1 cellular context compared by ENCODE assay signal in genomic region chr22:36467946-36468345, GRCh38.
A peak's percentile ranks its signal among the peaks of the same experiment; 100 is the strongest.
TF ChIP-seq lines count a peak whose summit lies in the region.

No MANE protein-coding gene starts in this region.

TF ChIP-seq in SK-N-SH, 30 proteins besides CTCF, POLR2A, EP300 and RAD21 (continued from another document):
- TF ChIP-seq FOSL2 (IDR thresholded peaks at IDR 0.05; ENCODE audit: borderline replicate concordance, low read depth) (peak; percentile 99), FOXM1 (IDR thresholded peaks at IDR 0.05; ENCODE audit: low read depth) (peak; percentile 85), JUND (IDR thresholded peaks at IDR 0.05) (peak; percentile 99), RFX5 (IDR thresholded peaks at IDR 0.05; ENCODE audit: low read length) (no peak), NRF1 (IDR thresholded peaks at IDR 0.05; ENCODE audit: low read depth, low read length) (no peak), POLR2AphosphoS5 (IDR thresholded peaks at IDR 0.05; ENCODE audit: low read depth, low read length) (peak; percentile 88), EZH2phosphoT487 (IDR thresholded peaks at IDR 0.05; ENCODE audit: borderline replicate concordance, low read depth) (no peak), TCF12 (IDR thresholded peaks at IDR 0.05) (peak; percentile 99), GABPA (IDR thresholded peaks at IDR 0.05; ENCODE audit: low read depth) (peak; percentile 29; the same call in 1 of the 2 replicates), PBX3 (IDR thresholded peaks at IDR 0.05) (peak; percentile 94), IRF3 (IDR thresholded peaks at IDR 0.05; ENCODE audit: low read depth, low read length) (no peak), YY1 (IDR thresholded peaks at IDR 0.05; ENCODE audit: low read depth) (peak; percentile 59; the same call in 1 of the 2 replicates), USF1 (IDR thresholded peaks at IDR 0.05; ENCODE audit: borderline replicate concordance, low read depth) (peak; percentile 51), RCOR1 (IDR thresholded peaks at IDR 0.05; ENCODE audit: low read length) (0 out of 2 replicates have a peak, but pooled peaks have one; percentile 27), NFIC (IDR thresholded peaks at IDR 0.05; ENCODE audit: borderline replicate concordance) (peak; percentile 95), TEAD4 (IDR thresholded peaks at IDR 0.05; ENCODE audit: borderline replicate concordance, insufficient read depth) (peak; percentile 96), MAX (IDR thresholded peaks at IDR 0.05; ENCODE audit: low read depth) (peak; percentile 87), FOXJ3 (CRISPR knock-in tag; IDR thresholded peaks at IDR 0.05) (no peak), MEF2A (IDR thresholded peaks at IDR 0.05; ENCODE audit: borderline replicate concordance, low read depth) (peak; percentile 99), TAF1 (IDR thresholded peaks at IDR 0.05; ENCODE audit: borderline replicate concordance, low read depth, low read length) (peak; percentile 32; the same call in 1 of the 2 replicates), SIN3A (IDR thresholded peaks at IDR 0.05; ENCODE audit: borderline replicate concordance, low read depth, low read length) (peak; percentile 75), RXRA (IDR thresholded peaks at IDR 0.05; ENCODE audit: borderline replicate concordance, low read depth) (peak; percentile 98), ELF1 (IDR thresholded peaks at IDR 0.05) (peak; percentile 46; the same call in 1 of the 2 replicates), USF2 (IDR thresholded peaks at IDR 0.05; ENCODE audit: borderline replicate concordance, low read depth, low read length) (no peak)
